ENCODE assay signal across 16 cellular contexts in the genomic region with DNA sequence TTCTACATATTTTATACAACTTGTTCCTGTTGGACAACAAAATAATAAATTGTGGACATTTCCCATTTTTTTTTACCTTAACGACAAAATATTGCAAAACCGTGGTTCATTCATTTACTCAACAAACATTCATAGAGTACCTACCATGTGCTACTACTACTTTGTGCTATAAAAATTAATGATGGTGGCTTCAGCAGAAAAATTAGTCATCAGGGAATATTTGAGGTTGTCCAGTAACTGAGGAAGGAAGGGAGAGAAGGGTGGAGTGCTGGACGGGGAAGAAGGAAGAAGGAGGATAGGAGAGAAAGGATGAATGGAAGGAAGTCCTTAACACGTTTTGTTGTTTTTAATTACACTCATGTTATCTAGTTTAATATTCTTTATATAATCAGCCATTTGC.
"Had no signal": no experiment of that assay in that cellular context is flagged by ENCODE, and none has a peak within 500 bp of the region (broad histone marks: within the 10 kb centered on the region; RNA-seq: fewer than 3 reads in every experiment).

No MANE protein-coding gene starts in this region.

- H2AFZ ChIP-seq: parathyroid adenoma had no signal

- H3K4me1 ChIP-seq: parathyroid adenoma had no signal

- H3K27me3 Mint-ChIP-seq: activated CD4-positive, alpha-beta memory T cell treated with anti-CD3 and anti-CD28 coated beads, Interleukin-2, amount 10 ng/mL, durations not matched to agents 7 days and 5 days; activated naive CD8-positive, alpha-beta T cell treated with anti-CD3 and anti-CD28 coated beads for 36 hours; naive thymus-derived CD4-positive, alpha-beta T cell; stimulated activated naive CD8-positive, alpha-beta T cell treated with anti-CD3 and anti-CD28 coated beads, Interleukin-15, amount 100 ng/mL, for 72 hours; T-cell had no signal

- H3K27ac Mint-ChIP-seq: activated CD4-positive, alpha-beta memory T cell treated with anti-CD3 and anti-CD28 coated beads, Interleukin-2, amount 10 ng/mL, durations not matched to agents 7 days and 5 days; activated CD8-positive, alpha-beta memory T cell treated with anti-CD3 and anti-CD28 coated beads, Interleukin-2, amount 10 ng/mL, durations not matched to agents 7 days and 5 days; activated naive CD8-positive, alpha-beta T cell treated with anti-CD3 and anti-CD28 coated beads for 36 hours; naive thymus-derived CD4-positive, alpha-beta T cell; stimulated activated naive CD8-positive, alpha-beta T cell treated with anti-CD3 and anti-CD28 coated beads, Interleukin-15, amount 100 ng/mL, for 72 hours; T-cell; WTC11 had no signal

- H3K36me3 ChIP-seq: cardiac muscle cell, left lung had no signal

- H3K9me3 ChIP-seq: left lung had no signal

- H3K27me3 ChIP-seq: left lung had no signal

- H3K9me3 Mint-ChIP-seq: activated CD4-positive, alpha-beta memory T cell treated with anti-CD3 and anti-CD28 coated beads, Interleukin-2, amount 10 ng/mL, durations not matched to agents 7 days and 5 days; activated naive CD8-positive, alpha-beta T cell treated with anti-CD3 and anti-CD28 coated beads for 36 hours; naive thymus-derived CD4-positive, alpha-beta T cell; stimulated activated naive CD8-positive, alpha-beta T cell treated with anti-CD3 and anti-CD28 coated beads, Interleukin-15, amount 100 ng/mL, for 72 hours; T-cell; WTC11 had no signal

- H3K36me3 Mint-ChIP-seq: activated CD8-positive, alpha-beta memory T cell treated with anti-CD3 and anti-CD28 coated beads, Interleukin-2, amount 10 ng/mL, durations not matched to agents 7 days and 5 days; WTC11 had no signal

- H3K27ac ChIP-seq: cardiac muscle cell, left lung had no signal

- ATAC-seq: activated CD8-positive, alpha-beta memory T cell treated with anti-CD3 and anti-CD28 coated beads, Interleukin-2, amount 10 ng/mL, durations not matched to agents 7 days and 5 days; left lung; naive thymus-derived CD4-positive, alpha-beta T cell; stimulated activated naive CD8-positive, alpha-beta T cell treated with anti-CD3 and anti-CD28 coated beads, Interleukin-15, amount 100 ng/mL, for 72 hours; T-cell; WTC11 had no signal

- H3K4me1 Mint-ChIP-seq: activated CD4-positive, alpha-beta memory T cell treated with anti-CD3 and anti-CD28 coated beads, Interleukin-2, amount 10 ng/mL, durations not matched to agents 7 days and 5 days had no signal

- H3K4me3 ChIP-seq: cardiac muscle cell, left lung had no signal

- H3K9ac ChIP-seq: parathyroid adenoma had no signal

- H3K4me3 Mint-ChIP-seq: activated CD4-positive, alpha-beta memory T cell treated with anti-CD3 and anti-CD28 coated beads, Interleukin-2, amount 10 ng/mL, durations not matched to agents 7 days and 5 days; activated CD8-positive, alpha-beta memory T cell treated with anti-CD3 and anti-CD28 coated beads, Interleukin-2, amount 10 ng/mL, durations not matched to agents 7 days and 5 days; activated naive CD8-positive, alpha-beta T cell treated with anti-CD3 and anti-CD28 coated beads for 36 hours; naive thymus-derived CD4-positive, alpha-beta T cell; stimulated activated naive CD8-positive, alpha-beta T cell treated with anti-CD3 and anti-CD28 coated beads, Interleukin-15, amount 100 ng/mL, for 72 hours; T-cell; WTC11 had no signal

- DNase-seq: activated CD4-positive, alpha-beta memory T cell treated with anti-CD3 and anti-CD28 coated beads, Interleukin-2, amount 10 ng/mL, durations not matched to agents 7 days and 5 days; activated CD4-positive, alpha-beta T cell treated with anti-CD3 and anti-CD28 coated beads for 48 hours; activated CD8-positive, alpha-beta memory T cell treated with anti-CD3 and anti-CD28 coated beads, Interleukin-2, amount 10 ng/mL, durations not matched to agents 7 days and 5 days; activated naive CD8-positive, alpha-beta T cell treated with anti-CD3 and anti-CD28 coated beads for 36 hours; amygdala; kidney; left lung; mesendoderm; naive thymus-derived CD4-positive, alpha-beta T cell; stimulated activated naive CD8-positive, alpha-beta T cell treated with anti-CD3 and anti-CD28 coated beads, Interleukin-15, amount 100 ng/mL, for 72 hours; T-cell; trophoblast cell had no signal

- FAIRE-seq: frontal cortex, kidney had no signal
